Comparison of ENCODE assay signal across 9 cellular contexts in genomic region chr7:73828107-73828803, GRCh38. TPM values are rescaled to one million over a fixed set of nuclear protein-coding genes. Genes with fewer than 3 reads are reported as not detected.
A peak's percentile ranks its signal among the peaks of the same experiment; 100 is the strongest.
DNase-seq lines count a peak whose midpoint lies in the region; ATAC-seq and TF ChIP-seq lines count a peak whose summit lies in the region.
"Had no signal": no experiment of that assay in that cellular context is flagged by ENCODE, and none has a peak within 500 bp of the region (broad histone marks: within the 10 kb centered on the region; RNA-seq: fewer than 3 reads in every experiment).

No MANE protein-coding gene starts in this region.

- in situ Hi-C loops in GM13977 (cut with MboI; ENCODE audit: low pct_unique_long_range_greater_than_20kb, low sequenced_read_pairs, unreplicated experiment), result no loop called here

- H3K4me1 Mint-ChIP-seq in activated naive CD4-positive, alpha-beta T cell treated with anti-CD3 and anti-CD28 coated beads, Interleukin-2, amount 10 ng/mL, durations not matched to agents 7 days and 5 days, result peaks cover 29% of the 10 kb centered on the region

- H3K27ac ChIP-seq in lower lobe of right lung (peak overlapping the region; percentile 88), OCI-LY7 (ENCODE audit: low read depth, low read length, poor library complexity, severe bottlenecking) (no peak overlapping the region)

- CTCF ChIA-PET in activated naive CD4-positive, alpha-beta T cell treated with anti-CD3 and anti-CD28 coated beads, Interleukin-2, amount 10 ng/mL, durations not matched to agents 7 days and 5 days (lab: Charles Lee), result no interaction called here
- CTCF ChIA-PET in OCI-LY7 (lab: Charles Lee; ENCODE audit: unreplicated experiment), result no interaction called here

- no peaks in the 10 kb centered on the region for H3K9me3 Mint-ChIP-seq in activated naive CD4-positive, alpha-beta T cell treated with anti-CD3 and anti-CD28 coated beads, Interleukin-2, amount 50 U/mL, for 72 hours
- no peaks in the 10 kb centered on the region for H3K9me3 Mint-ChIP-seq in activated naive CD4-positive, alpha-beta T cell treated with anti-CD3 and anti-CD28 coated beads, Interleukin-2, amount 10 ng/mL, durations not matched to agents 7 days and 5 days
- H3K9me3 Mint-ChIP-seq: neural crest cell had no signal

- BruUV-seq in OCI-LY7 (replicated peaks; lab: Mats Ljungman, UMichigan), result no TSS peak

- no peaks in the 10 kb centered on the region for H4K20me1 ChIP-seq in OCI-LY7 (ENCODE audit: insufficient read depth, low read length)

- H3K4me2 ChIP-seq in OCI-LY7 (ENCODE audit: low read length), result no peak overlapping the region

- H3K27me3 Mint-ChIP-seq in activated naive CD4-positive, alpha-beta T cell treated with anti-CD3 and anti-CD28 coated beads, Interleukin-2, amount 10 ng/mL, durations not matched to agents 7 days and 5 days, result peaks cover 50% of the 10 kb centered on the region

- intact Hi-C loops in lower lobe of right lung (cut with DNase I), result no loop called here
- intact Hi-C loops in OCI-LY7 (cut with micrococcal nuclease; ENCODE audit: unreplicated experiment), result no loop called here

- H3K9me2 ChIP-seq in OCI-LY7 (ENCODE audit: insufficient read depth, low read length), result no peaks in the 10 kb centered on the region

- POLR2A ChIA-PET in OCI-LY7 (lab: Charles Lee), result no interaction called here

- H3K79me2 ChIP-seq in OCI-LY7 (ENCODE audit: insufficient read depth, low read depth, low read length), result no peaks in the 10 kb centered on the region

- H3K9me3 ChIP-seq in lower lobe of right lung (no peaks in the 10 kb centered on the region), OCI-LY7 (ENCODE audit: low read length) (no peaks in the 10 kb centered on the region)

- H3K36me3 ChIP-seq in lower lobe of right lung, result no peaks in the 10 kb centered on the region
- no peaks in the 10 kb centered on the region for H3K36me3 ChIP-seq in OCI-LY7 (ENCODE audit: insufficient read depth, low read length)

- no peaks in the 10 kb centered on the region for H3K36me3 Mint-ChIP-seq in activated naive CD4-positive, alpha-beta T cell treated with anti-CD3 and anti-CD28 coated beads, Interleukin-2, amount 50 U/mL, for 72 hours
- H3K36me3 Mint-ChIP-seq in activated naive CD4-positive, alpha-beta T cell treated with anti-CD3 and anti-CD28 coated beads, Interleukin-2, amount 10 ng/mL, durations not matched to agents 7 days and 5 days, result no peaks in the 10 kb centered on the region

- H3K4me3 Mint-ChIP-seq in activated naive CD4-positive, alpha-beta T cell treated with anti-CD3 and anti-CD28 coated beads, Interleukin-2, amount 10 ng/mL, durations not matched to agents 7 days and 5 days, result no peak overlapping the region
- H3K4me3 Mint-ChIP-seq: neural crest cell had no signal

- peaks cover 4% of the 10 kb centered on the region for H3K27me3 ChIP-seq in lower lobe of right lung (ENCODE audit: low read depth)

- H3K27ac Mint-ChIP-seq in activated naive CD4-positive, alpha-beta T cell treated with anti-CD3 and anti-CD28 coated beads, Interleukin-2, amount 50 U/mL, for 72 hours, result peak overlapping the region in 1 of 2 donors; percentile 23
- no peak overlapping the region for H3K27ac Mint-ChIP-seq in activated naive CD4-positive, alpha-beta T cell treated with anti-CD3 and anti-CD28 coated beads, Interleukin-2, amount 10 ng/mL, durations not matched to agents 7 days and 5 days

- H3K4me1 ChIP-seq in lower lobe of right lung (peaks cover 39% of the 10 kb centered on the region), OCI-LY7 (ENCODE audit: insufficient read depth, low read length, poor library complexity, severe bottlenecking) (peaks cover 18% of the 10 kb centered on the region)

- H2AFZ ChIP-seq in OCI-LY7 (ENCODE audit: low read length), result no peak overlapping the region

- peak; percentile 82 to 87 for ATAC-seq in activated naive CD4-positive, alpha-beta T cell treated with anti-CD3 and anti-CD28 coated beads, Interleukin-2, amount 50 U/mL, for 72 hours
- peak; percentile 65 to 75 for ATAC-seq in lower lobe of right lung
- ATAC-seq in GM21515 (IDR thresholded peaks at IDR 0.05; ENCODE audit: unreplicated experiment), result no peak

- no peak overlapping the region for H3K4me3 ChIP-seq in lower lobe of right lung
- no peak overlapping the region for H3K4me3 ChIP-seq in OCI-LY7 (ENCODE audit: low read depth, low read length, poor library complexity, severe bottlenecking)

- no peak for DNase-seq in activated naive CD4-positive, alpha-beta T cell treated with anti-CD3 and anti-CD28 coated beads, Interleukin-2, amount 50 U/mL, for 72 hours (ENCODE audit: low spot score in 2 of 2)
- no peak for DNase-seq in activated naive CD4-positive, alpha-beta T cell treated with anti-CD3 and anti-CD28 coated beads, Interleukin-2, amount 10 ng/mL, durations not matched to agents 7 days and 5 days
- DNase-seq in NCI-H226 (peak; percentile 81), astrocyte of the hippocampus (ENCODE audit: low read depth, low spot score) (peak; percentile 49), lower lobe of right lung (no peak), OCI-LY7 (ENCODE audit: low spot score) (no peak), GM13977 (ENCODE audit: low spot score) (no peak)

- TF ChIP-seq CTCF in lower lobe of right lung (IDR thresholded peaks at IDR 0.05) (no peak), OCI-LY7 (conservative IDR thresholded peaks at IDR 0.05; ENCODE audit: low read length) (no peak), GM13977 (IDR thresholded peaks at IDR 0.05; ENCODE audit: extremely low read depth, insufficient read depth, missing control alignments) (no peak)

RNA-seq across cellular contexts. Expression of gene CLDN4, which starts 2.5 kb away (rescaled TPM):
- total RNA-seq in activated naive CD4-positive, alpha-beta T cell treated with anti-CD3 and anti-CD28 coated beads, Interleukin-2, amount 50 U/mL, for 72 hours, result under 1 TPM; 0.10 to 0.57 TPM
- total RNA-seq in lower lobe of right lung (116 TPM), OCI-LY7 (2022) (0.90 and 1.0 TPM in 2 replicates)
- total RNA-seq in OCI-LY7 (2014; rRNA removed; shearing (Covaris generic)), result 0.13 TPM in 2 replicates

RNA-seq across cellular contexts. Expression of gene METTL27, which starts 14.1 kb away (rescaled TPM):
- 1 to 10 TPM in 1 of 2 donors, under 1 TPM in 1; 0.50 to 3.4 TPM for total RNA-seq in activated naive CD4-positive, alpha-beta T cell treated with anti-CD3 and anti-CD28 coated beads, Interleukin-2, amount 50 U/mL, for 72 hours
- total RNA-seq in lower lobe of right lung, result 4.0 TPM
- 0.92 and 3.1 TPM in 2 replicates for total RNA-seq in OCI-LY7 (2014; rRNA removed; shearing (Covaris generic))
- 2.1 and 2.3 TPM in 2 replicates for total RNA-seq in OCI-LY7 (2022)

RNA-seq across cellular contexts. Expression of gene TMEM270, which starts 32.7 kb away (rescaled TPM):
- not detected for total RNA-seq in activated naive CD4-positive, alpha-beta T cell treated with anti-CD3 and anti-CD28 coated beads, Interleukin-2, amount 50 U/mL, for 72 hours
- total RNA-seq in lower lobe of right lung (not detected), OCI-LY7 (2022) (not detected in 2 replicates)
- not detected in 2 replicates for total RNA-seq in OCI-LY7 (2014; rRNA removed; shearing (Covaris generic))
- total RNA-seq: neural crest cell had no signal

RNA-seq across cellular contexts. Expression of gene CLDN3, which starts 58.2 kb away (rescaled TPM):
- not detected for total RNA-seq in activated naive CD4-positive, alpha-beta T cell treated with anti-CD3 and anti-CD28 coated beads, Interleukin-2, amount 50 U/mL, for 72 hours
- total RNA-seq in lower lobe of right lung, result 12.8 TPM
- not detected in 2 replicates for total RNA-seq in OCI-LY7 (2014; rRNA removed; shearing (Covaris generic))
- total RNA-seq in OCI-LY7 (2022), result not detected in 2 replicates

Comparison
In these comparisons a context has a peak if more than half of its experiments do, and no peak if none do; other contexts are left out.
1. DNase-seq: peak in NCI-H226 (single experiment) and astrocyte of the hippocampus (single experiment); none in activated naive CD4-positive, alpha-beta T cell treated with anti-CD3 and anti-CD28 coated beads, Interleukin-2, amount 50 U/mL, for 72 hours (0 of 2), activated naive CD4-positive, alpha-beta T cell treated with anti-CD3 and anti-CD28 coated beads, Interleukin-2, amount 10 ng/mL, durations not matched to agents 7 days and 5 days (single experiment), lower lobe of right lung (single experiment), OCI-LY7 (single experiment) and GM13977 (single experiment).
2. RNA of gene CLDN4, which starts 2.5 kb away (total RNA-seq): 116 TPM in lower lobe of right lung (single experiment); 0.13 to 1.0 TPM in OCI-LY7 and 0.10 to 0.57 TPM in activated naive CD4-positive, alpha-beta T cell treated with anti-CD3 and anti-CD28 coated beads, Interleukin-2, amount 50 U/mL, for 72 hours; every median in the first group is over 10 times any median in the second.